ENCODE assay signal across 8 cellular contexts in the genomic region with DNA sequence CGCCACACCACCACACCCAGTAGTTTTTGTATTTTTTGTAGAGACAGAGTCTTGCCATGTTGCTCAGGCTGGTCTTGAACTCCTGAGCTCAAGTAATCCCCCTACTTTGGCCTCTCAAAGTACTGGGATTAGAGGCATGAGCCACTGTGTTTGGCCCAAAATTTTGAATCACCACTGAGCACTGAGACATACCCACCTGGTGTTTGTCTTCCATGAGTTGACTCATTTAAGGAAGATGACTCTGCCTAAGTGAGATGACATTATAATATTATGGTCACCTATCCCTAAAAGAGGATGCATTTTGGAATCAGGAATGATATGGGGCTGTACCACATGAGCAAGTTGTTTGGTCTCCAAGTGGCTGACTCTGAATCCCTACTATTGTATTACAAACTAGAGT.
"Had no signal": no experiment of that assay in that cellular context is flagged by ENCODE, and none has a peak within 500 bp of the region (broad histone marks: within the 10 kb centered on the region; RNA-seq: fewer than 3 reads in every experiment).

No MANE protein-coding gene starts in this region.

- H3K36me3 Mint-ChIP-seq: IgD-negative memory B cell had no signal

- H3K27me3 Mint-ChIP-seq: IgD-negative memory B cell had no signal

- H3K4me1 Mint-ChIP-seq: IgD-negative memory B cell had no signal

- DNase-seq: GM23248, GOT3, H7, HCEC 1CT, KBM-7 had no signal

- H3K27ac ChIP-seq: GM23248, KMS-11 had no signal

- H2AFZ ChIP-seq: GM23248 had no signal

- H3K4me3 Mint-ChIP-seq: IgD-negative memory B cell had no signal

- H3K4me2 ChIP-seq: KMS-11 had no signal

- H3K9ac ChIP-seq: GM23248, KMS-11 had no signal

- H3K27ac Mint-ChIP-seq: IgD-negative memory B cell had no signal

- ATAC-seq: HepG2 had no signal

- H3K4me3 ChIP-seq: GM23248 had no signal
